12 cellular contexts compared by ENCODE assay signal in the genomic region with DNA sequence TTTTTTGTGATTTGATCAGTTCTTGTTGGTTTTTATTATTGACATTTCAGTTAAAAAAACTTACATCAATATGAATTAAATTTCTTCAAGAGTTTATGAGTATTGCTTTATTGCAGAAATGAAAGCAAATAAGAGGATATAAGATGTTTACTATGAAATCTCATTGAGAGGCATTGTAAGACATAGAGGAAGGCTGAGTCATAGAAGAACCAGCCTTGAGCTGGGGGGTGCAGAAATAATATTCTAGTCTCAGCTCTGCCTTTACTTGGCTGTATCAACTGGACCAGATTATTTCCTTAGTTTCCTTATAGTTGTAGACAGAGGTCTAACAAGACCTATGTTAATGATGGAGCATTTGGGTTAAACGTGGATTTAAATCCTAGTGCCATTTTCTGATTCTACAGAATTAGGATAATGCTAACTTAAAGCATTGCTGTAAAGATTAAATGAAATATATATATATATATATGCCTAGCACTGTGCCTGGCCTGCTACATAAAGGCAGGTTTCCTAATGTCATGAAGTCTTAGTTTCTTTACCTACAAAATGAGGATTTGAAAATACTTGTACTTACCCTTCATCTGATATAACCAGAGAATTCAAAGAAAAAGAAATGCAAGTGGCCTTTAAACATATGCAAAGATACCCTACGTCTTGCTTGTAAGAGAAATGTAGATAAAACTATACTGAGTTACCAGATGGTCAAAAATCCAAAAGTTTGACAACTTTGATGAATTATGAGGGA. TPM values are rescaled to one million over a fixed set of nuclear protein-coding genes. Genes with fewer than 3 reads are reported as not detected.
A peak's percentile ranks its signal among the peaks of the same experiment; 100 is the strongest.
DNase-seq lines count a peak whose midpoint lies in the region; ATAC-seq, FAIRE-seq and TF ChIP-seq lines count a peak whose summit lies in the region.
"Had no signal": no experiment of that assay in that cellular context is flagged by ENCODE, and none has a peak within 500 bp of the region (broad histone marks: within the 10 kb centered on the region; RNA-seq: fewer than 3 reads in every experiment).

No MANE protein-coding gene starts in this region.

- no peak overlapping the region for H3K27ac Mint-ChIP-seq in astrocyte (ENCODE audit: unreplicated experiment)

- H3K4me2 ChIP-seq in astrocyte (ENCODE audit: low read length) (no peak overlapping the region), smooth muscle cell (no peak overlapping the region)

- H3K9ac ChIP-seq in astrocyte (ENCODE audit: low read length), result no peak overlapping the region
- no peak overlapping the region for H3K9ac ChIP-seq in smooth muscle cell (ENCODE audit: low read depth)

- no peak overlapping the region for H3K4me3 Mint-ChIP-seq in astrocyte (ENCODE audit: unreplicated experiment)
- H3K4me3 Mint-ChIP-seq: neural crest cell had no signal

- ATAC-seq in GM19035 (IDR thresholded peaks at IDR 0.05; ENCODE audit: unreplicated experiment) (peak; percentile 81), HG03095 (IDR thresholded peaks at IDR 0.05; ENCODE audit: unreplicated experiment) (peak; percentile 77)

- H3K9me3 ChIP-seq in astrocyte (ENCODE audit: insufficient read depth, low read depth, low read length) (no peaks in the 10 kb centered on the region), smooth muscle cell (replicated peaks; ENCODE audit: low read depth) (no peaks in the 10 kb centered on the region)

- H3K27me3 Mint-ChIP-seq in astrocyte (ENCODE audit: low read depth, unreplicated experiment), result no peaks in the 10 kb centered on the region

- H2AFZ ChIP-seq in astrocyte (ENCODE audit: low read depth, low read length), result no peak overlapping the region
- H2AFZ ChIP-seq in smooth muscle cell (ENCODE audit: low read depth), result no peak overlapping the region

- H3K27me3 ChIP-seq in astrocyte (ENCODE audit: insufficient read depth, low read length) (no peaks in the 10 kb centered on the region), smooth muscle cell (ENCODE audit: low read depth) (no peaks in the 10 kb centered on the region)

- H3K4me3 ChIP-seq in astrocyte (ENCODE audit: insufficient read depth, low read depth, low read length) (no peak overlapping the region), smooth muscle cell (no peak overlapping the region)

- peak; percentile 19 for DNase-seq in AG20443 (ENCODE audit: low spot score)
- peak; percentile 6 for DNase-seq in astrocyte (ENCODE audit: low read depth)
- no peak for DNase-seq in posterior cingulate gyrus
- DNase-seq in DMS153 treated with DMSO at 0.1 percent for 48 hours (lab: John Stamatoyannopoulos, UW; ENCODE audit: unreplicated experiment), result no peak
- no peak for DNase-seq in smooth muscle cell (lab: John Stamatoyannopoulos, UW; ENCODE audit: unreplicated experiment)
- no peak for DNase-seq in H4 (ENCODE audit: low spot score)
- DNase-seq: amniotic stem cell, GOT3, NCI-H187 had no signal

- H3K36me3 ChIP-seq in astrocyte (ENCODE audit: insufficient read depth, low read length), result no peaks in the 10 kb centered on the region
- H3K36me3 ChIP-seq in smooth muscle cell (ENCODE audit: low read depth), result no peaks in the 10 kb centered on the region

- WGBS in smooth muscle cell (ENCODE audit: low lambda C conversion rate), result 93% methylated on average over 2 of the region's 2 CpGs

- FAIRE-seq in astrocyte (lab: Jason Lieb, UNC), result no peak

- intact Hi-C loops in posterior cingulate gyrus (cut with DNase I), result no loop called here

- no peaks in the 10 kb centered on the region for H3K36me3 Mint-ChIP-seq in astrocyte (ENCODE audit: low read depth, unreplicated experiment)

- TF ChIP-seq CTCF in astrocyte (IDR thresholded peaks at IDR 0.05; ENCODE audit: insufficient read depth, low read depth, low read length), result no peak
- no peak for TF ChIP-seq CTCF in smooth muscle cell (IDR thresholded peaks at IDR 0.05; ENCODE audit: borderline replicate concordance, insufficient read depth, poor library complexity, severe bottlenecking)

- H3K4me1 ChIP-seq in astrocyte (ENCODE audit: insufficient read depth, low read length) (no peaks in the 10 kb centered on the region), smooth muscle cell (ENCODE audit: low read depth) (no peaks in the 10 kb centered on the region)

- H4K20me1 ChIP-seq in astrocyte (ENCODE audit: insufficient read depth, low read length), result peaks cover 57% of the 10 kb centered on the region
- H4K20me1 ChIP-seq in smooth muscle cell (ENCODE audit: low read depth), result peaks cover 72% of the 10 kb centered on the region

- H3K27ac ChIP-seq in astrocyte (ENCODE audit: low read depth, low read length) (no peak overlapping the region), smooth muscle cell (ENCODE audit: low read depth) (no peak overlapping the region)

- H3K9me3 Mint-ChIP-seq in astrocyte (ENCODE audit: unreplicated experiment), result no peaks in the 10 kb centered on the region
- H3K9me3 Mint-ChIP-seq: neural crest cell had no signal

- peaks cover 83% of the 10 kb centered on the region for H3K79me2 ChIP-seq in astrocyte (ENCODE audit: insufficient read depth, low read length)
- peaks cover 75% of the 10 kb centered on the region for H3K79me2 ChIP-seq in smooth muscle cell (ENCODE audit: low read depth)

- no peaks in the 10 kb centered on the region for H3F3A ChIP-seq in smooth muscle cell (ENCODE audit: low read depth)

- peaks cover 9% of the 10 kb centered on the region for H3K4me1 Mint-ChIP-seq in astrocyte (ENCODE audit: low read depth, unreplicated experiment)

RNA-seq across cellular contexts. Expression of a gene that starts 7.3 kb away (rescaled TPM):
- total RNA-seq in astrocyte (15.5 and 21.6 TPM in 2 replicates), smooth muscle cell (5.1 and 6.5 TPM in 2 replicates)
- 1.4 and 2.6 TPM in 2 replicates for polyA plus RNA-seq in smooth muscle cell
- total RNA-seq in H4 (2014; rRNA removed; shearing (Covaris generic)), result 5.8 and 7.2 TPM in 2 replicates

Comparison
In these comparisons a context has a peak if more than half of its experiments do, and no peak if none do; other contexts are left out.
1. DNase-seq: peak in AG20443 (single experiment) and astrocyte (single experiment); none in posterior cingulate gyrus (0 of 10), DMS153 treated with DMSO at 0.1 percent for 48 hours (single experiment), smooth muscle cell (single experiment) and H4 (single experiment).